In the genomic region with DNA sequence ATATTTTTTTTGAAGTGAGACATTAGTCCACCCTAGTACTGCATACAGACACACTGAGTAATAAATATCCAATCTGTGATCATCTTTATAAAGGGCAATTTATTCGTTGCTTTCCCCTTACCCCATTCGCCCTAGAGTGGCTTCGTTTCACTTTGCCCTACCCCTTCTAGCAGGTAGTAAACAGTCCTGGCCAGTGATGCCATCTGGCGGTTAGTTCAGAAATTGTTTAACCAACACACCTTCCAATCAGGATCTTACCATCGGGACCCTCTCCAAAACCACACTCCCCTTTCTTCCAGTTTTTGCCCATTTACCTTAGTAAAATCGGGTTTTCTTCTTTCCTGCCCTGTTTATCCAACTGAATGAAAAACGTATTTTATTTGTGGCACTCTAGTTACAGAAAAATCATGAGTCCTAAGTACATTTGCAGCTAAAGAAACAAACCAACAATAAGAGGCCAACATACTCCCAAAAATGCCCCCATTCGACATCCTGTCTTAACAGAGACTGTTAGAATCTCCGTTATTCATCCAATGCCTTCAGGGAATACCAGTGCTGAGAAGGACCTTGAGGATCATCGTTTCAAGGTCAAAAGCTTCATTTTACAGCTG, we compare ENCODE assay signal across 8 cellular contexts.
DNase-seq lines count a peak whose midpoint lies in the region; ATAC-seq lines count a peak whose summit lies in the region.

No MANE protein-coding gene starts in this region.

- peaks cover 63% of the 10 kb centered on the region for H4K20me1 ChIP-seq in BLaER1

- peak overlapping the region; percentile 97; the same call in 1 of the 2 replicates for H3K27ac ChIP-seq in BLaER1

- H3K36me3 ChIP-seq in BLaER1: peaks cover 31% of the 10 kb centered on the region
- no peaks in the 10 kb centered on the region for H3K36me3 ChIP-seq in endocrine pancreas (ENCODE audit: control insufficient read depth, insufficient read depth, low read length)

- peaks cover 19% of the 10 kb centered on the region for H3K4me1 ChIP-seq in BLaER1
- H3K4me1 ChIP-seq in endocrine pancreas (ENCODE audit: control insufficient read depth, insufficient read depth, low read length): peaks cover 24% of the 10 kb centered on the region

- ATAC-seq in GM19043 (IDR thresholded peaks at IDR 0.05; ENCODE audit: low read depth, unreplicated experiment) (peak; percentile 38), HG03520 (IDR thresholded peaks at IDR 0.05; ENCODE audit: unreplicated experiment) (peak; percentile 35)

- H3K4me2 ChIP-seq in BLaER1: peak overlapping the region; percentile 83

- peak; percentile 67 for DNase-seq in NCI-H748 treated with DMSO at 0.1 percent for 48 hours (lab: John Stamatoyannopoulos, UW)
- DNase-seq in activated CD8-positive, alpha-beta memory T cell treated with anti-CD3 and anti-CD28 coated beads for 24 hours: peak; percentile 71
- DNase-seq in midbrain (lab: John Stamatoyannopoulos, UW): peak; percentile 82
- DNase-seq in stimulated activated CD8-positive, alpha-beta memory T cell treated with anti-CD3 and anti-CD28 coated beads, Interleukin-4, amount 100 ng/mL, for 1 hour (ENCODE audit: low read depth in 2 of 2, low spot score in 1 of 2): peak; percentile 28 to 38

- H3K9ac ChIP-seq in BLaER1: peak overlapping the region; percentile 97
- H3K9ac ChIP-seq in endocrine pancreas (ENCODE audit: control insufficient read depth, insufficient read depth, low read length): peak overlapping the region; percentile 74

- H3K9me3 ChIP-seq in BLaER1: peaks cover 16% of the 10 kb centered on the region
- no peaks in the 10 kb centered on the region for H3K9me3 ChIP-seq in endocrine pancreas (ENCODE audit: control insufficient read depth, low read length)

- H3K4me3 ChIP-seq in BLaER1: peak overlapping the region; percentile 97
- peak overlapping the region; percentile 92 for H3K4me3 ChIP-seq in endocrine pancreas (ENCODE audit: control insufficient read depth, insufficient read depth, low read length)

- no peaks in the 10 kb centered on the region for H3K27me3 ChIP-seq in BLaER1
- no peaks in the 10 kb centered on the region for H3K27me3 ChIP-seq in endocrine pancreas (ENCODE audit: control insufficient read depth, insufficient read depth, low read length)

Comparison
In these comparisons a context has a peak if more than half of its experiments do, and no peak if none do; other contexts are left out.
1. Peak in every context shown above with its lines: DNase-seq, ATAC-seq, H3K4me3 ChIP-seq and H3K27ac ChIP-seq.